In genomic region chr13:20473139-20473538, GRCh38 we compare ENCODE assay signal across 24 cellular contexts. TPM values are rescaled to one million over a fixed set of nuclear protein-coding genes. Genes with fewer than 3 reads are reported as not detected.
DNase-seq lines count a peak whose midpoint lies in the region; ATAC-seq and TF ChIP-seq lines count a peak whose summit lies in the region.
"Had no signal": no experiment of that assay in that cellular context is flagged by ENCODE, and none has a peak within 500 bp of the region (broad histone marks: within the 10 kb centered on the region; RNA-seq: fewer than 3 reads in every experiment).

No MANE protein-coding gene starts in this region.

- no peak overlapping the region; the same call in 1 of the 2 replicates for H3K9ac ChIP-seq in PC-3 (ENCODE audit: low read length)

- POLR2A ChIA-PET in CD4-positive, alpha-beta T cell (lab: Charles Lee) = interaction anchor here (1.0 kb wide), 1 partner anchor 27 kb away, joined by 3 read pairs; no protein-coding TSS in a partner anchor
- POLR2A ChIA-PET in PC-3 (lab: Charles Lee; ENCODE audit: unreplicated experiment) = interaction anchor here (0.7 kb wide), 1 partner anchor 102 kb away, joined by 4 read pairs; no protein-coding TSS in a partner anchor

- H3K27me3 ChIP-seq in CD4-positive, alpha-beta T cell (ENCODE audit: control insufficient read depth, insufficient read depth, low read length) = no peaks in the 10 kb centered on the region
- H3K27me3 ChIP-seq in PC-3 (ENCODE audit: low read length) (no peaks in the 10 kb centered on the region), osteoblast (ENCODE audit: insufficient read depth, low read length) (no peaks in the 10 kb centered on the region), esophagus squamous epithelium (no peaks in the 10 kb centered on the region)
- H3K27me3 ChIP-seq: Peyer's patch had no signal

- no peaks in the 10 kb centered on the region for H3K9me3 Mint-ChIP-seq in CD4-positive, alpha-beta T cell
- H3K9me3 Mint-ChIP-seq: activated naive CD4-positive, alpha-beta T cell treated with anti-CD3 and anti-CD28 coated beads, Interleukin-2, amount 10 ng/mL, durations not matched to agents 7 days and 5 days; activated T-helper 1 cell treated with anti-CD3 and anti-CD28 coated beads, Interleukin-12 subunit alpha, Interleukin-12 subunit beta, Interleukin-2, Interleukin-4 antibody, amounts not matched to agents 30 ng/mL and 10 ng/mL and 1 ng/mL, durations not matched to agents 14 hours and 24 hours and 36 hours; stimulated activated memory B cell treated with anti-CD40 and anti-IgM and Interleukin-4, amounts not matched to agents 10 μg/mL and 1 μg/mL and 100 μg/mL, for 72 hours; WTC11 had no signal

- H3K4me1 ChIP-seq in PC-3 (ENCODE audit: insufficient read depth, low read length) (peaks cover 12% of the 10 kb centered on the region), osteoblast (ENCODE audit: insufficient read depth, low read length) (no peaks in the 10 kb centered on the region), esophagus squamous epithelium (peaks cover 0 to 9% (median 0%) of the 10 kb centered on the region in 3 donors)
- H3K4me1 ChIP-seq: left ventricle myocardium inferior had no signal

- no peaks in the 10 kb centered on the region for H3F3A ChIP-seq in PC-3 (ENCODE audit: low read length, unreplicated experiment)

- CTCF ChIA-PET in CD4-positive, alpha-beta T cell (lab: Charles Lee) = no interaction called here
- CTCF ChIA-PET in PC-3 (lab: Charles Lee) = interaction anchor here (0.6 kb wide), 1 partner anchor 358 kb away, joined by 4 read pairs; no protein-coding TSS in a partner anchor

- no peak for TF ChIP-seq CTCF in CD4-positive, alpha-beta T cell (IDR thresholded peaks at IDR 0.05)
- TF ChIP-seq CTCF in PC-3 (conservative IDR thresholded peaks at IDR 0.05; ENCODE audit: low read depth, low read length) = no peak
- TF ChIP-seq CTCF in foreskin fibroblast (IDR thresholded peaks at IDR 0.05; ENCODE audit: low read depth, low read length) = no peak
- TF ChIP-seq CTCF in osteoblast (IDR thresholded peaks at IDR 0.05; ENCODE audit: extremely low read depth, low read depth, low read length) = no peak
- TF ChIP-seq CTCF in esophagus squamous epithelium (IDR thresholded peaks at IDR 0.05) = no peak

- BruUV-seq in PC-3 (replicated peaks; lab: Mats Ljungman, UMichigan) = no TSS peak

- H4K20me1 ChIP-seq in PC-3 (ENCODE audit: low read length) = no peaks in the 10 kb centered on the region
- H4K20me1 ChIP-seq in osteoblast (ENCODE audit: insufficient read depth, low read length) = no peaks in the 10 kb centered on the region

- TF ChIP-seq POLR2A in esophagus squamous epithelium (IDR thresholded peaks at IDR 0.05) = no peak

- H3K9me2 ChIP-seq in PC-3 (replicated peaks; ENCODE audit: low read length) = no peaks in the 10 kb centered on the region

- peaks cover 54% of the 10 kb centered on the region for H3K4me1 Mint-ChIP-seq in CD4-positive, alpha-beta T cell (ENCODE audit: low read depth)

- no peak overlapping the region for H3K27ac ChIP-seq in CD4-positive, alpha-beta T cell (ENCODE audit: low read depth, low read length)
- H3K27ac ChIP-seq in PC-3 (ENCODE audit: low read length) = no peak overlapping the region
- H3K27ac ChIP-seq in osteoblast (ENCODE audit: low read depth, low read length) = no peak overlapping the region
- no peak overlapping the region for H3K27ac ChIP-seq in esophagus squamous epithelium
- H3K27ac ChIP-seq: left ventricle myocardium inferior, Peyer's patch had no signal

- peak overlapping the region; percentile 13 for H3K4me2 ChIP-seq in PC-3 (ENCODE audit: low read length)
- no peak overlapping the region for H3K4me2 ChIP-seq in osteoblast (ENCODE audit: insufficient read depth, low read length)

- H3K79me2 ChIP-seq in PC-3 (ENCODE audit: low read length) (no peaks in the 10 kb centered on the region), osteoblast (ENCODE audit: insufficient read depth, low read length) (no peaks in the 10 kb centered on the region)

- no peak for DNase-seq in CD4-positive, alpha-beta T cell
- peak; percentile 56 for DNase-seq in PC-3
- DNase-seq in foreskin fibroblast = peak; percentile 2 to 10
- peak; percentile 86 for DNase-seq in osteoblast (ENCODE audit: insufficient read length, low spot score, missing footprints)
- no peak for DNase-seq in cerebellar nuclear complex (lab: John Stamatoyannopoulos, UW)
- no peak for DNase-seq in esophagus squamous epithelium (lab: John Stamatoyannopoulos, UW)
- DNase-seq: activated CD4-positive, alpha-beta T cell treated with anti-CD3 and anti-CD28 coated beads, Interleukin-2, amount 50 U/mL, for 4 hours; activated naive CD4-positive, alpha-beta T cell treated with anti-CD3 and anti-CD28 coated beads, Interleukin-2, amount 10 ng/mL, durations not matched to agents 7 days and 5 days; amniotic stem cell; cortex of kidney; DMS 273 treated with DMSO at 0.1 percent for 48 hours; left ventricle myocardium inferior; NCI-H1092 treated with DMSO at 0.1 percent for 48 hours; NCI-H2029; NCI-H526; Peyer's patch; right cardiac atrium; SIG-M5; stimulated activated CD4-positive, alpha-beta T cell treated with anti-CD3 and anti-CD28 coated beads, Interleukin-4, amount 100 ng/mL, for 4 hours had no signal

- H3K9me3 ChIP-seq in CD4-positive, alpha-beta T cell (ENCODE audit: control insufficient read depth, low read length) = no peaks in the 10 kb centered on the region
- H3K9me3 ChIP-seq in PC-3 (ENCODE audit: low read length) = no peaks in the 10 kb centered on the region
- H3K9me3 ChIP-seq in osteoblast (ENCODE audit: low read depth, low read length) = no peaks in the 10 kb centered on the region
- no peaks in the 10 kb centered on the region for H3K9me3 ChIP-seq in esophagus squamous epithelium
- H3K9me3 ChIP-seq: left ventricle myocardium inferior, Peyer's patch had no signal

- peak overlapping the region; percentile 99 for H3K27ac Mint-ChIP-seq in CD4-positive, alpha-beta T cell
- H3K27ac Mint-ChIP-seq: activated T-helper 1 cell treated with anti-CD3 and anti-CD28 coated beads, Interleukin-12 subunit alpha, Interleukin-12 subunit beta, Interleukin-2, Interleukin-4 antibody, amounts not matched to agents 30 ng/mL and 10 ng/mL and 1 ng/mL, durations not matched to agents 14 hours and 24 hours and 36 hours; WTC11 had no signal

- no peak overlapping the region for H3K4me3 ChIP-seq in PC-3 (ENCODE audit: low read length)
- H3K4me3 ChIP-seq in foreskin fibroblast (ENCODE audit: low read depth in 1 of 2, low read length in 2 of 2) = no peak overlapping the region
- no peak overlapping the region for H3K4me3 ChIP-seq in osteoblast (ENCODE audit: insufficient read depth, low read length)
- H3K4me3 ChIP-seq in esophagus squamous epithelium = no peak overlapping the region
- H3K4me3 ChIP-seq: left ventricle myocardium inferior, Peyer's patch had no signal

- no peaks in the 10 kb centered on the region for H3K27me3 Mint-ChIP-seq in CD4-positive, alpha-beta T cell
- H3K27me3 Mint-ChIP-seq: stimulated activated memory B cell treated with anti-CD40 and anti-IgM and Interleukin-4, amounts not matched to agents 10 μg/mL and 1 μg/mL and 100 μg/mL, for 72 hours had no signal

- WGBS in esophagus squamous epithelium, 2 donors = 84 to 85% methylated on average over 14 of the region's 14 CpGs

- no peaks in the 10 kb centered on the region for H3K36me3 ChIP-seq in PC-3 (ENCODE audit: low read depth, low read length)
- no peaks in the 10 kb centered on the region for H3K36me3 ChIP-seq in osteoblast (ENCODE audit: insufficient read depth, low read length)
- peaks cover 0 to 22% (median 0%) of the 10 kb centered on the region in 3 donors for H3K36me3 ChIP-seq in esophagus squamous epithelium

- H2AFZ ChIP-seq in PC-3 (ENCODE audit: low read length) (peak overlapping the region; percentile 52), osteoblast (ENCODE audit: low read length) (no peak overlapping the region)

- no peak for ATAC-seq in CD4-positive, alpha-beta T cell (ENCODE audit: poor library complexity)
- ATAC-seq in PC-3 (peak; percentile 95), GM18907 (IDR thresholded peaks at IDR 0.05; ENCODE audit: unreplicated experiment) (no peak), GM21737 (IDR thresholded peaks at IDR 0.05; ENCODE audit: unreplicated experiment) (no peak)
- ATAC-seq: right cardiac atrium; stimulated activated memory B cell treated with anti-CD40 and anti-IgM and Interleukin-4, amounts not matched to agents 10 μg/mL and 1 μg/mL and 100 μg/mL, for 72 hours; WTC11 had no signal

- intact Hi-C loops in CD4-positive, alpha-beta T cell (cut with DNase I, micrococcal nuclease) = loop anchor here in 1 of 2 experiments (5.0 kb wide), 1 partner anchor 511 kb away; no protein-coding TSS in a partner anchor
- intact Hi-C loops in PC-3 (cut with micrococcal nuclease) = loop anchor here (1.0 kb wide), 1 partner anchor 31 kb away; no protein-coding TSS in a partner anchor
- intact Hi-C loops in esophagus squamous epithelium (cut with DNase I) = no loop called here

- peaks cover 4% of the 10 kb centered on the region for H3K36me3 Mint-ChIP-seq in CD4-positive, alpha-beta T cell (ENCODE audit: low read depth)
- H3K36me3 Mint-ChIP-seq: stimulated activated memory B cell treated with anti-CD40 and anti-IgM and Interleukin-4, amounts not matched to agents 10 μg/mL and 1 μg/mL and 100 μg/mL, for 72 hours; WTC11 had no signal

- no peak overlapping the region for H3K4me3 Mint-ChIP-seq in CD4-positive, alpha-beta T cell
- H3K4me3 Mint-ChIP-seq: activated naive CD4-positive, alpha-beta T cell treated with anti-CD3 and anti-CD28 coated beads, Interleukin-2, amount 10 ng/mL, durations not matched to agents 7 days and 5 days; activated T-helper 1 cell treated with anti-CD3 and anti-CD28 coated beads, Interleukin-12 subunit alpha, Interleukin-12 subunit beta, Interleukin-2, Interleukin-4 antibody, amounts not matched to agents 30 ng/mL and 10 ng/mL and 1 ng/mL, durations not matched to agents 14 hours and 24 hours and 36 hours; stimulated activated memory B cell treated with anti-CD40 and anti-IgM and Interleukin-4, amounts not matched to agents 10 μg/mL and 1 μg/mL and 100 μg/mL, for 72 hours; WTC11 had no signal

RNA-seq across cellular contexts. Expression of gene CRYL1, which starts 52.5 kb away (rescaled TPM):
- total RNA-seq in CD4-positive, alpha-beta T cell = 1 to 10 TPM; 7.9 to 8.0 TPM
- total RNA-seq in PC-3 (2014; rRNA removed) (13.6 and 20.8 TPM in 2 replicates), osteoblast (12.7 and 13.0 TPM in 2 replicates), esophagus squamous epithelium (10 to 100 TPM; 12.5 to 41.2 (median 24.4) TPM)

Comparison
In these comparisons a context has a peak if more than half of its experiments do, and no peak if none do; other contexts are left out.
1. DNase-seq: peak in PC-3 (single experiment), foreskin fibroblast (2 of 2) and osteoblast (single experiment); none in CD4-positive, alpha-beta T cell (0 of 10), cerebellar nuclear complex (0 of 2) and esophagus squamous epithelium (single experiment).